1 cellular context compared by ENCODE assay signal in the genomic region with DNA sequence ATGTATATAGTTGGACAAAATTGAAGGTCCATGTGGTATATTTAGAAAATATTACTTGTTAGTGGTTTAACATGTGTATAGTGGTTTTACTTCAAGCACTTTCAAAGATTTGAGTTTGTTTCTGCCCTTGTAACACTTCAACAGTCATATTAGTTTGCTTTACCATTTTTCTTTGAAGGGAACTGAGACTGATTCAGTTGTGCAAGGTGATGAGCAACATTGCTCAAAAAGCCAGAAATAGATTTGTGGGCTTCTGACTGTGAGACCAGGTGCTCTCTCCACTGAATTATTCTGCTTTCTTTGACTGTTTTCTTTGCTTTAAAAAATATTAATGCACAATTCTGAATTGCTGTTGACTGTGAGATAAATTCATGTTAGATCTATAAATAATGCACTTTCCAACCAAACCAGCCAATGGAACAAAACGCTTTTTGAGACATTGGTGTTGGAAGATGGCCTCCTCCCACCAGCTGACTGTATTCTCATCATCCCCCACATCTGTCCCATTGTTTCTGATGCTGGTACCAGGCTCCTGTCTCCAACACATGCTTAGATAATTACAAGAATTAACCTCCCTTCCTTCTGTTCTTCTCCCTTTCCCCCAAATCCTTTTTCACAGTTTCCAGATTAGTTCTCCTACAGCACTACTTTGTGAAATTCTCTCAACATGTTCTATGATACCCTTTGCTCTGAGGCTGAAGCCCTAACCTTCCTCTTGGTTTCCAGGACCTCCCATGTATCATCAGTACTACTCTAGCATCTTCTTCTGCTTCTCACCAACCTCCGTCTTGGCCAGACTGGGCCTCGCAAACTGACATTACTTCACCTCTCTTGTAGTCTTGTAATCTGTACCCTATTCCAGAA.
TF ChIP-seq lines count a peak whose summit lies in the region.

No MANE protein-coding gene starts in this region.

TF ChIP-seq in GM12878, 131 proteins besides CTCF, POLR2A, EP300 and RAD21 (continued from another document and continues in another):
- TF ChIP-seq, protein P1, sequence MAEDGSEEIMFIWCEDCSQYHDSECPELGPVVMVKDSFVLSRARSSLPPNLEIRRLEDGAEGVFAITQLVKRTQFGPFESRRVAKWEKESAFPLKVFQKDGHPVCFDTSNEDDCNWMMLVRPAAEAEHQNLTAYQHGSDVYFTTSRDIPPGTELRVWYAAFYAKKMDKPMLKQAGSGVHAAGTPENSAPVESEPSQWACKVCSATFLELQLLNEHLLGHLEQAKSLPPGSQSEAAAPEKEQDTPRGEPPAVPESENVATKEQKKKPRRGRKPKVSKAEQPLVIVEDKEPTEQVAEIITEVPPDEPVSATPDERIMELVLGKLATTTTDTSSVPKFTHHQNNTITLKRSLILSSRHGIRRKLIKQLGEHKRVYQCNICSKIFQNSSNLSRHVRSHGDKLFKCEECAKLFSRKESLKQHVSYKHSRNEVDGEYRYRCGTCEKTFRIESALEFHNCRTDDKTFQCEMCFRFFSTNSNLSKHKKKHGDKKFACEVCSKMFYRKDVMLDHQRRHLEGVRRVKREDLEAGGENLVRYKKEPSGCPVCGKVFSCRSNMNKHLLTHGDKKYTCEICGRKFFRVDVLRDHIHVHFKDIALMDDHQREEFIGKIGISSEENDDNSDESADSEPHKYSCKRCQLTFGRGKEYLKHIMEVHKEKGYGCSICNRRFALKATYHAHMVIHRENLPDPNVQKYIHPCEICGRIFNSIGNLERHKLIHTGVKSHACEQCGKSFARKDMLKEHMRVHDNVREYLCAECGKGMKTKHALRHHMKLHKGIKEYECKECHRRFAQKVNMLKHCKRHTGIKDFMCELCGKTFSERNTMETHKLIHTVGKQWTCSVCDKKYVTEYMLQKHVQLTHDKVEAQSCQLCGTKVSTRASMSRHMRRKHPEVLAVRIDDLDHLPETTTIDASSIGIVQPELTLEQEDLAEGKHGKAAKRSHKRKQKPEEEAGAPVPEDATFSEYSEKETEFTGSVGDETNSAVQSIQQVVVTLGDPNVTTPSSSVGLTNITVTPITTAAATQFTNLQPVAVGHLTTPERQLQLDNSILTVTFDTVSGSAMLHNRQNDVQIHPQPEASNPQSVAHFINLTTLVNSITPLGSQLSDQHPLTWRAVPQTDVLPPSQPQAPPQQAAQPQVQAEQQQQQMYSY (CRISPR knock-in tag; IDR thresholded peaks at IDR 0.05): no peak
- TF ChIP-seq, protein P2, sequence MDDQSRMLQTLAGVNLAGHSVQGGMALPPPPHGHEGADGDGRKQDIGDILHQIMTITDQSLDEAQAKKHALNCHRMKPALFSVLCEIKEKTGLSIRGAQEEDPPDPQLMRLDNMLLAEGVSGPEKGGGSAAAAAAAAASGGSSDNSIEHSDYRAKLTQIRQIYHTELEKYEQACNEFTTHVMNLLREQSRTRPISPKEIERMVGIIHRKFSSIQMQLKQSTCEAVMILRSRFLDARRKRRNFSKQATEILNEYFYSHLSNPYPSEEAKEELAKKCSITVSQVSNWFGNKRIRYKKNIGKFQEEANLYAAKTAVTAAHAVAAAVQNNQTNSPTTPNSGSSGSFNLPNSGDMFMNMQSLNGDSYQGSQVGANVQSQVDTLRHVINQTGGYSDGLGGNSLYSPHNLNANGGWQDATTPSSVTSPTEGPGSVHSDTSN (IDR thresholded peaks at IDR 0.05; ENCODE audit: insufficient replicate concordance, low read depth, low read length): no peak
- TF ChIP-seq KLF5 (IDR thresholded peaks at IDR 0.05; ENCODE audit: partially characterized antibody) (no peak), NFXL1 (IDR thresholded peaks at IDR 0.05; ENCODE audit: borderline replicate concordance) (no peak), BHLHE40 (IDR thresholded peaks at IDR 0.05; ENCODE audit: borderline replicate concordance in 1 of 2, low read depth in 2 of 2, low read length in 1 of 2) (peak; percentile 39 to 68; a peak in 3 of 4 replicates), EED (IDR thresholded peaks at IDR 0.05; ENCODE audit: low read depth) (0 out of 2 replicates have a peak, but pooled peaks have one; percentile 13), YY1 (IDR thresholded peaks at IDR 0.05; ENCODE audit: low read depth, low read length) (peak; percentile 85; the same call in 1 of the 2 replicates), CREM (IDR thresholded peaks at IDR 0.05; ENCODE audit: low read depth) (peak; percentile 85), GATAD2B (conservative IDR thresholded peaks at IDR 0.05; ENCODE audit: low read depth) (0 out of 2 replicates have a peak, but pooled peaks have one; percentile 36), GABPA (IDR thresholded peaks at IDR 0.05; ENCODE audit: low read depth) (0 out of 2 replicates have a peak, but pooled peaks have one; percentile 45), TAF1 (IDR thresholded peaks at IDR 0.05; ENCODE audit: borderline replicate concordance, low read depth, low read length) (peak; percentile 11; the same call in 1 of the 2 replicates), ZNF384 (IDR thresholded peaks at IDR 0.05; ENCODE audit: borderline replicate concordance, low read depth, low read length) (no peak), PAX8 (IDR thresholded peaks at IDR 0.05) (no peak), RCOR1 (conservative IDR thresholded peaks at IDR 0.05; ENCODE audit: low read depth, low read length) (peak; percentile 93), CHD4 (IDR thresholded peaks at IDR 0.05) (no peak), SMAD1 (IDR thresholded peaks at IDR 0.05; ENCODE audit: low read depth, partially characterized antibody) (no peak), NFIC (IDR thresholded peaks at IDR 0.05; ENCODE audit: low read depth, low read length) (peak; percentile 99), SIN3A (IDR thresholded peaks at IDR 0.05; ENCODE audit: low read depth, low read length) (no peak), SREBF1 (IDR thresholded peaks at IDR 0.05; ENCODE audit: low read length) (no peak), MEF2B (IDR thresholded peaks at IDR 0.05; ENCODE audit: partially characterized antibody, poor library complexity, severe bottlenecking) (peak; percentile 97), YBX1 (IDR thresholded peaks at IDR 0.05) (no peak), ASH2L (IDR thresholded peaks at IDR 0.05; ENCODE audit: borderline replicate concordance, low read depth) (peak; percentile 72; the same call in 1 of the 2 replicates), ESRRA (IDR thresholded peaks at IDR 0.05; ENCODE audit: low read length) (no peak), NBN (IDR thresholded peaks at IDR 0.05) (peak; percentile 61; the same call in 1 of the 2 replicates), ZBED1 (IDR thresholded peaks at IDR 0.05; ENCODE audit: borderline replicate concordance) (peak; percentile 88), CBX5 (IDR thresholded peaks at IDR 0.05; ENCODE audit: low read depth) (0 out of 2 replicates have a peak, but pooled peaks have one; percentile 87), RFX5 (IDR thresholded peaks at IDR 0.05; ENCODE audit: low read depth, low read length) (no peak), CHD2 (IDR thresholded peaks at IDR 0.05; ENCODE audit: borderline replicate concordance, low read depth, low read length) (peak; percentile 71; the same call in 1 of the 2 replicates), RUNX3 (IDR thresholded peaks at IDR 0.05; ENCODE audit: low read length) (peak; percentile 97), NR2F1 (conservative IDR thresholded peaks at IDR 0.05) (peak; percentile 36; the same call in 1 of the 2 replicates), ZNF622 (IDR thresholded peaks at IDR 0.05) (no peak), SMARCA5 (IDR thresholded peaks at IDR 0.05) (no peak), DPF2 (IDR thresholded peaks at IDR 0.05) (peak; percentile 94), TCF12 (IDR thresholded peaks at IDR 0.05; ENCODE audit: low read depth, low read length) (peak; percentile 93), ZNF217 (IDR thresholded peaks at IDR 0.05) (peak; percentile 93), CBFB (IDR thresholded peaks at IDR 0.05; ENCODE audit: low read depth) (peak; percentile 78; the same call in 1 of the 2 replicates), STAT3 (IDR thresholded peaks at IDR 0.05; ENCODE audit: low read depth, low read length) (no peak), POLR2AphosphoS5 (IDR thresholded peaks at IDR 0.05; ENCODE audit: low read length) (peak; percentile 43; the same call in 1 of the 2 replicates), SUZ12 (IDR thresholded peaks at IDR 0.05; ENCODE audit: unreplicated experiment) (no peak), IRF4 (IDR thresholded peaks at IDR 0.05; ENCODE audit: low read depth, low read length) (peak; percentile 75; the same call in 1 of the 2 replicates)
- TF ChIP-seq, protein P3, sequence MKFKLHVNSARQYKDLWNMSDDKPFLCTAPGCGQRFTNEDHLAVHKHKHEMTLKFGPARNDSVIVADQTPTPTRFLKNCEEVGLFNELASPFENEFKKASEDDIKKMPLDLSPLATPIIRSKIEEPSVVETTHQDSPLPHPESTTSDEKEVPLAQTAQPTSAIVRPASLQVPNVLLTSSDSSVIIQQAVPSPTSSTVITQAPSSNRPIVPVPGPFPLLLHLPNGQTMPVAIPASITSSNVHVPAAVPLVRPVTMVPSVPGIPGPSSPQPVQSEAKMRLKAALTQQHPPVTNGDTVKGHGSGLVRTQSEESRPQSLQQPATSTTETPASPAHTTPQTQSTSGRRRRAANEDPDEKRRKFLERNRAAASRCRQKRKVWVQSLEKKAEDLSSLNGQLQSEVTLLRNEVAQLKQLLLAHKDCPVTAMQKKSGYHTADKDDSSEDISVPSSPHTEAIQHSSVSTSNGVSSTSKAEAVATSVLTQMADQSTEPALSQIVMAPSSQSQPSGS (IDR thresholded peaks at IDR 0.05; ENCODE audit: low read length): peak; percentile 96
- TF ChIP-seq, protein P4, sequence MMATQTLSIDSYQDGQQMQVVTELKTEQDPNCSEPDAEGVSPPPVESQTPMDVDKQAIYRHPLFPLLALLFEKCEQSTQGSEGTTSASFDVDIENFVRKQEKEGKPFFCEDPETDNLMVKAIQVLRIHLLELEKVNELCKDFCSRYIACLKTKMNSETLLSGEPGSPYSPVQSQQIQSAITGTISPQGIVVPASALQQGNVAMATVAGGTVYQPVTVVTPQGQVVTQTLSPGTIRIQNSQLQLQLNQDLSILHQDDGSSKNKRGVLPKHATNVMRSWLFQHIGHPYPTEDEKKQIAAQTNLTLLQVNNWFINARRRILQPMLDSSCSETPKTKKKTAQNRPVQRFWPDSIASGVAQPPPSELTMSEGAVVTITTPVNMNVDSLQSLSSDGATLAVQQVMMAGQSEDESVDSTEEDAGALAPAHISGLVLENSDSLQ (IDR thresholded peaks at IDR 0.05): no peak
- TF ChIP-seq, protein P5, sequence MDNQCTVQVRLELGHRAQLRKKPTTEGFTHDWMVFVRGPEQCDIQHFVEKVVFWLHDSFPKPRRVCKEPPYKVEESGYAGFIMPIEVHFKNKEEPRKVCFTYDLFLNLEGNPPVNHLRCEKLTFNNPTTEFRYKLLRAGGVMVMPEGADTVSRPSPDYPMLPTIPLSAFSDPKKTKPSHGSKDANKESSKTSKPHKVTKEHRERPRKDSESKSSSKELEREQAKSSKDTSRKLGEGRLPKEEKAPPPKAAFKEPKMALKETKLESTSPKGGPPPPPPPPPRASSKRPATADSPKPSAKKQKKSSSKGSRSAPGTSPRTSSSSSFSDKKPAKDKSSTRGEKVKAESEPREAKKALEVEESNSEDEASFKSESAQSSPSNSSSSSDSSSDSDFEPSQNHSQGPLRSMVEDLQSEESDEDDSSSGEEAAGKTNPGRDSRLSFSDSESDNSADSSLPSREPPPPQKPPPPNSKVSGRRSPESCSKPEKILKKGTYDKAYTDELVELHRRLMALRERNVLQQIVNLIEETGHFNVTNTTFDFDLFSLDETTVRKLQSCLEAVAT (IDR thresholded peaks at IDR 0.05): peak; percentile 60; the same call in 1 of the 2 replicates
- TF ChIP-seq, protein P6, sequence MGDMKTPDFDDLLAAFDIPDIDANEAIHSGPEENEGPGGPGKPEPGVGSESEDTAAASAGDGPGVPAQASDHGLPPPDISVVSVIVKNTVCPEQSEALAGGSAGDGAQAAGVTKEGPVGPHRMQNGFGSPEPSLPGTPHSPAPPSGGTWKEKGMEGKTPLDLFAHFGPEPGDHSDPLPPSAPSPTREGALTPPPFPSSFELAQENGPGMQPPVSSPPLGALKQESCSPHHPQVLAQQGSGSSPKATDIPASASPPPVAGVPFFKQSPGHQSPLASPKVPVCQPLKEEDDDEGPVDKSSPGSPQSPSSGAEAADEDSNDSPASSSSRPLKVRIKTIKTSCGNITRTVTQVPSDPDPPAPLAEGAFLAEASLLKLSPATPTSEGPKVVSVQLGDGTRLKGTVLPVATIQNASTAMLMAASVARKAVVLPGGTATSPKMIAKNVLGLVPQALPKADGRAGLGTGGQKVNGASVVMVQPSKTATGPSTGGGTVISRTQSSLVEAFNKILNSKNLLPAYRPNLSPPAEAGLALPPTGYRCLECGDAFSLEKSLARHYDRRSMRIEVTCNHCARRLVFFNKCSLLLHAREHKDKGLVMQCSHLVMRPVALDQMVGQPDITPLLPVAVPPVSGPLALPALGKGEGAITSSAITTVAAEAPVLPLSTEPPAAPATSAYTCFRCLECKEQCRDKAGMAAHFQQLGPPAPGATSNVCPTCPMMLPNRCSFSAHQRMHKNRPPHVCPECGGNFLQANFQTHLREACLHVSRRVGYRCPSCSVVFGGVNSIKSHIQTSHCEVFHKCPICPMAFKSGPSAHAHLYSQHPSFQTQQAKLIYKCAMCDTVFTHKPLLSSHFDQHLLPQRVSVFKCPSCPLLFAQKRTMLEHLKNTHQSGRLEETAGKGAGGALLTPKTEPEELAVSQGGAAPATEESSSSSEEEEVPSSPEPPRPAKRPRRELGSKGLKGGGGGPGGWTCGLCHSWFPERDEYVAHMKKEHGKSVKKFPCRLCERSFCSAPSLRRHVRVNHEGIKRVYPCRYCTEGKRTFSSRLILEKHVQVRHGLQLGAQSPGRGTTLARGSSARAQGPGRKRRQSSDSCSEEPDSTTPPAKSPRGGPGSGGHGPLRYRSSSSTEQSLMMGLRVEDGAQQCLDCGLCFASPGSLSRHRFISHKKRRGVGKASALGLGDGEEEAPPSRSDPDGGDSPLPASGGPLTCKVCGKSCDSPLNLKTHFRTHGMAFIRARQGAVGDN (IDR thresholded peaks at IDR 0.05): no peak
- TF ChIP-seq, protein P7, sequence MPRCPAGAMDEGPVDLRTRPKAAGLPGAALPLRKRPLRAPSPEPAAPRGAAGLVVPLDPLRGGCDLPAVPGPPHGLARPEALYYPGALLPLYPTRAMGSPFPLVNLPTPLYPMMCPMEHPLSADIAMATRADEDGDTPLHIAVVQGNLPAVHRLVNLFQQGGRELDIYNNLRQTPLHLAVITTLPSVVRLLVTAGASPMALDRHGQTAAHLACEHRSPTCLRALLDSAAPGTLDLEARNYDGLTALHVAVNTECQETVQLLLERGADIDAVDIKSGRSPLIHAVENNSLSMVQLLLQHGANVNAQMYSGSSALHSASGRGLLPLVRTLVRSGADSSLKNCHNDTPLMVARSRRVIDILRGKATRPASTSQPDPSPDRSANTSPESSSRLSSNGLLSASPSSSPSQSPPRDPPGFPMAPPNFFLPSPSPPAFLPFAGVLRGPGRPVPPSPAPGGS (IDR thresholded peaks at IDR 0.05; ENCODE audit: borderline replicate concordance, insufficient read depth, low read depth, low read length, poor library complexity, severe bottlenecking): peak; percentile 75
- TF ChIP-seq, protein P8, sequence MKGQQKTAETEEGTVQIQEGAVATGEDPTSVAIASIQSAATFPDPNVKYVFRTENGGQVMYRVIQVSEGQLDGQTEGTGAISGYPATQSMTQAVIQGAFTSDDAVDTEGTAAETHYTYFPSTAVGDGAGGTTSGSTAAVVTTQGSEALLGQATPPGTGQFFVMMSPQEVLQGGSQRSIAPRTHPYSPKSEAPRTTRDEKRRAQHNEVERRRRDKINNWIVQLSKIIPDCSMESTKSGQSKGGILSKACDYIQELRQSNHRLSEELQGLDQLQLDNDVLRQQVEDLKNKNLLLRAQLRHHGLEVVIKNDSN (IDR thresholded peaks at IDR 0.05; ENCODE audit: borderline replicate concordance, extremely low read length, insufficient read depth, low read depth, low read length): no peak
- TF ChIP-seq, protein P9, sequence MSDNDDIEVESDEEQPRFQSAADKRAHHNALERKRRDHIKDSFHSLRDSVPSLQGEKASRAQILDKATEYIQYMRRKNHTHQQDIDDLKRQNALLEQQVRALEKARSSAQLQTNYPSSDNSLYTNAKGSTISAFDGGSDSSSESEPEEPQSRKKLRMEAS (IDR thresholded peaks at IDR 0.05; ENCODE audit: low read depth, low read length): no peak
